ENCODE assay signal across 19 cellular contexts in genomic region chr7:17732083-17732482, GRCh38.
"Had no signal": no experiment of that assay in that cellular context is flagged by ENCODE, and none has a peak within 500 bp of the region (broad histone marks: within the 10 kb centered on the region; RNA-seq: fewer than 3 reads in every experiment).

No MANE protein-coding gene starts in this region.

- H3K27ac Mint-ChIP-seq: memory B cell; natural killer cell; progenitor cell of endocrine pancreas; stimulated activated naive CD8-positive, alpha-beta T cell treated with anti-CD3 and anti-CD28 coated beads, Interleukin-15, amount 100 ng/mL, for 72 hours had no signal

- H3K9me3 ChIP-seq: right lobe of liver, suprapubic skin, transverse colon, upper lobe of right lung had no signal

- H3K36me3 Mint-ChIP-seq: natural killer cell had no signal

- H3K27me3 ChIP-seq: dorsolateral prefrontal cortex, neutrophil, right lobe of liver, suprapubic skin, transverse colon, upper lobe of right lung, uterus had no signal

- H2AFZ ChIP-seq: parathyroid adenoma had no signal

- H3K9ac ChIP-seq: parathyroid adenoma had no signal

- DNase-seq: dorsolateral prefrontal cortex; effector CD4-positive, alpha-beta T cell; head of caudate nucleus; natural killer cell; right lobe of liver; small intestine; stimulated activated CD4-positive, alpha-beta T cell treated with anti-CD3 and anti-CD28 coated beads, Interleukin-15, amount 100 ng/mL, for 24 hours; stimulated activated CD4-positive, alpha-beta T cell treated with anti-CD3 and anti-CD28 coated beads, Interleukin-2, amount 100 ng/mL, for 48 hours; stimulated activated naive CD4-positive, alpha-beta T cell; stimulated activated naive CD8-positive, alpha-beta T cell treated with anti-CD3 and anti-CD28 coated beads, Interleukin-15, amount 100 ng/mL, for 72 hours; transverse colon; upper lobe of right lung; uterus had no signal

- H3K27ac ChIP-seq: dorsolateral prefrontal cortex, neutrophil, parathyroid adenoma, right lobe of liver, suprapubic skin, transverse colon, upper lobe of right lung, uterus had no signal

- H3K27me3 Mint-ChIP-seq: progenitor cell of endocrine pancreas; stimulated activated naive CD8-positive, alpha-beta T cell treated with anti-CD3 and anti-CD28 coated beads, Interleukin-15, amount 100 ng/mL, for 72 hours had no signal

- H3K4me3 ChIP-seq: dorsolateral prefrontal cortex, lung, right lobe of liver, suprapubic skin, transverse colon, upper lobe of right lung, uterus had no signal

- H3K4me3 Mint-ChIP-seq: memory B cell; natural killer cell; stimulated activated naive CD8-positive, alpha-beta T cell treated with anti-CD3 and anti-CD28 coated beads, Interleukin-15, amount 100 ng/mL, for 72 hours had no signal

- H3K4me1 ChIP-seq: parathyroid adenoma, right lobe of liver, suprapubic skin, transverse colon, upper lobe of right lung, uterus had no signal

- H3K4me1 Mint-ChIP-seq: memory B cell; natural killer cell; stimulated activated naive CD8-positive, alpha-beta T cell treated with anti-CD3 and anti-CD28 coated beads, Interleukin-15, amount 100 ng/mL, for 72 hours had no signal

- H3K36me3 ChIP-seq: neutrophil, right lobe of liver, suprapubic skin, transverse colon, upper lobe of right lung, uterus had no signal
